In the genomic region with DNA sequence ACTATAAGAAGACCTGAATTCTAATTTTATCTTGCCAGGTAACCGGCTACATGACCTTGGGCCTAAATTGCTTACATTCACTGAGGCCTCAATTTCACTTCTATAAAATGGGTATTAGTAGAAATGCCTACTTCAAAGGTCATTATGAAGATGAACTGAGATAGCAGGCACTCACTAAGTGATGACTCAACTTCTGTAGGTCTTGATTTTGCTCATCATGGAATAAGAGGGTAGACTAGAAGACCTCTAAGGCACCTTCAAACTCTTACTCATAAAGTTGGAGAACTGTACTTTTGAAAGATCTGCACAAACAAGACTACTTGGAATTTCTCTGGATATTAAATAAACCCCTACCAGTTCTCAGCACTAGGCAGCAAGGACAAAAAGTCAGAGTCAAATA, we compare ENCODE assay signal across 24 cellular contexts. TPM values are rescaled to one million over a fixed set of nuclear protein-coding genes. Genes with fewer than 3 reads are reported as not detected.
DNase-seq lines count a peak whose midpoint lies in the region; ATAC-seq lines count a peak whose summit lies in the region.
"Had no signal": no experiment of that assay in that cellular context is flagged by ENCODE, and none has a peak within 500 bp of the region (broad histone marks: within the 10 kb centered on the region; RNA-seq: fewer than 3 reads in every experiment).

No MANE protein-coding gene starts in this region.

- WGBS in GM23248 (ENCODE audit: low coverage in 1 of 2, low lambda C conversion rate in 2 of 2, missing lambda C conversion rate in 2 of 2), 2 experiments, result 59 to 65% methylated on average over 1 of the region's 1 CpG

- H3K4me2 ChIP-seq in GM23248 (ENCODE audit: unreplicated experiment), result no peak overlapping the region
- H3K4me2 ChIP-seq: PC-9 had no signal

- H2AFZ ChIP-seq in GM23248, result no peak overlapping the region
- H2AFZ ChIP-seq: PC-9 had no signal

- no peaks in the 10 kb centered on the region for H3K36me3 ChIP-seq in GM23248 (ENCODE audit: low read depth)

- no peaks in the 10 kb centered on the region for H3K9me2 ChIP-seq in GM23248 (ENCODE audit: insufficient read depth)

- peaks cover 41% of the 10 kb centered on the region for H3F3A ChIP-seq in GM23248 (ENCODE audit: insufficient read depth)

- H3K9me3 ChIP-seq in GM23248 (ENCODE audit: low read depth), result no peaks in the 10 kb centered on the region

- H3K27me3 ChIP-seq in GM23248 (replicated peaks; ENCODE audit: insufficient read depth), result no peaks in the 10 kb centered on the region

- no peak for DNase-seq in activated T-cell treated with anti-CD3 and anti-CD28 coated beads, Interleukin-2, amount 50 U/mL, for 72 hours
- DNase-seq in activated T-cell treated with anti-CD3 and anti-CD28 coated beads, Interleukin-2, amount 50 U/mL, for 1 hour, result no peak
- DNase-seq in GM23248 (peak; percentile 24), RKO (ENCODE audit: low spot score) (peak; percentile 24), dermis blood vessel endothelial cell (no peak)
- DNase-seq in stimulated activated naive CD8-positive, alpha-beta T cell treated with anti-CD3 and anti-CD28 coated beads, Interleukin-15, Interleukin-2, amounts not matched to agents 100 U/mL and 50 U/mL, for 24 hours, result no peak
- no peak for DNase-seq in stimulated activated CD4-positive, alpha-beta T cell treated with anti-CD3 and anti-CD28 coated beads, Interleukin-2, amount 100 ng/mL, for 48 hours
- DNase-seq: CD8-positive, alpha-beta memory T cell; DMS79 treated with DMSO at 0.1 percent for 48 hours; H7; Kasumi-1; MV-4-11; NCI-H1105 treated with DMSO at 0.1 percent for 48 hours; NCI-H146; NCI-H1930; NCI-H446 treated with DMSO at 0.1 percent for 48 hours; NCI-H526; NCI-H82; PC-9; RPMI8226; SHP77 had no signal

- in situ Hi-C loops in GM23248 (cut with MboI), result no loop called here

- ATAC-seq in activated T-cell treated with anti-CD3 and anti-CD28 coated beads, Interleukin-2, amount 50 U/mL, for 72 hours (replicated peaks in 1 of 2), result peak; percentile 71 to 79
- ATAC-seq in stimulated activated naive CD8-positive, alpha-beta T cell treated with anti-CD3 and anti-CD28 coated beads, Interleukin-15, Interleukin-2, amounts not matched to agents 100 U/mL and 50 U/mL, for 24 hours, result peak; percentile 92
- ATAC-seq: HepG2 had no signal

- peaks cover 60% of the 10 kb centered on the region for H3K4me1 ChIP-seq in GM23248 (ENCODE audit: insufficient read depth)

- no peak overlapping the region for H3K27ac ChIP-seq in GM23248
- H3K27ac ChIP-seq: PC-9 had no signal

- no peak overlapping the region for H3K4me3 ChIP-seq in GM23248
- H3K4me3 ChIP-seq: PC-9 had no signal

- peaks cover 24% of the 10 kb centered on the region for H3K4me1 Mint-ChIP-seq in activated T-cell treated with anti-CD3 and anti-CD28 coated beads, Interleukin-2, amount 50 U/mL, for 72 hours (ENCODE audit: low read depth)
- H3K4me1 Mint-ChIP-seq: B cell; CD14-positive monocyte; CD8-positive, alpha-beta memory T cell had no signal

- H3K4me3 Mint-ChIP-seq in activated T-cell treated with anti-CD3 and anti-CD28 coated beads, Interleukin-2, amount 50 U/mL, for 72 hours, result peak overlapping the region in 1 of 2 donors; percentile 1
- H3K4me3 Mint-ChIP-seq: B cell; CD14-positive monocyte; CD8-positive, alpha-beta memory T cell had no signal

- no peaks in the 10 kb centered on the region for H3K36me3 Mint-ChIP-seq in activated T-cell treated with anti-CD3 and anti-CD28 coated beads, Interleukin-2, amount 50 U/mL, for 72 hours (ENCODE audit: insufficient read depth in 2 of 2)
- H3K36me3 Mint-ChIP-seq: CD14-positive monocyte had no signal

- peaks cover 14% of the 10 kb centered on the region for H3K27me3 Mint-ChIP-seq in activated T-cell treated with anti-CD3 and anti-CD28 coated beads, Interleukin-2, amount 50 U/mL, for 72 hours (ENCODE audit: low read depth)

- H3K27ac Mint-ChIP-seq in activated T-cell treated with anti-CD3 and anti-CD28 coated beads, Interleukin-2, amount 50 U/mL, for 72 hours, result peak overlapping the region; percentile 56
- H3K27ac Mint-ChIP-seq: B cell; CD14-positive monocyte; CD8-positive, alpha-beta memory T cell had no signal

- no peaks in the 10 kb centered on the region for H4K20me1 ChIP-seq in GM23248 (ENCODE audit: insufficient read depth)

- H3K9me3 Mint-ChIP-seq in activated T-cell treated with anti-CD3 and anti-CD28 coated beads, Interleukin-2, amount 50 U/mL, for 72 hours, result no peaks in the 10 kb centered on the region
- H3K9me3 Mint-ChIP-seq: CD8-positive, alpha-beta memory T cell had no signal

- H3K79me2 ChIP-seq in GM23248 (ENCODE audit: insufficient read depth), result peaks cover 53% of the 10 kb centered on the region

- no peak overlapping the region for H3K9ac ChIP-seq in GM23248

RNA-seq across cellular contexts. Expression of a gene that starts 39.3 kb away (rescaled TPM):
- 1 to 10 TPM; 6.5 to 7.7 TPM for total RNA-seq in activated T-cell treated with anti-CD3 and anti-CD28 coated beads, Interleukin-2, amount 50 U/mL, for 72 hours
- 795 and 861 TPM in 2 replicates for total RNA-seq in GM23248 (2014; rRNA removed; shearing (Covaris generic))
- 550 and 553 TPM in 2 replicates for polyA plus RNA-seq in GM23248 (2016; fragmentation: Nextera tagmentation; extraction: Ambion mirVana)
- 125 and 228 TPM in 2 replicates for total RNA-seq in dermis blood vessel endothelial cell

Comparison
In these comparisons a context has a peak if more than half of its experiments do, and no peak if none do; other contexts are left out.
1. DNase-seq: peak in GM23248 (single experiment) and RKO (single experiment); none in activated T-cell treated with anti-CD3 and anti-CD28 coated beads, Interleukin-2, amount 50 U/mL, for 72 hours (0 of 2), activated T-cell treated with anti-CD3 and anti-CD28 coated beads, Interleukin-2, amount 50 U/mL, for 1 hour (single experiment), stimulated activated naive CD8-positive, alpha-beta T cell treated with anti-CD3 and anti-CD28 coated beads, Interleukin-15, Interleukin-2, amounts not matched to agents 100 U/mL and 50 U/mL, for 24 hours (single experiment), stimulated activated CD4-positive, alpha-beta T cell treated with anti-CD3 and anti-CD28 coated beads, Interleukin-2, amount 100 ng/mL, for 48 hours (0 of 2) and dermis blood vessel endothelial cell (single experiment).
2. RNA of a gene that starts 39.3 kb away (total RNA-seq): 795 to 861 TPM in GM23248 and 125 to 228 TPM in dermis blood vessel endothelial cell; 6.5 to 7.7 TPM in activated T-cell treated with anti-CD3 and anti-CD28 coated beads, Interleukin-2, amount 50 U/mL, for 72 hours; every median in the first group is over 10 times any median in the second.